In genomic region chr19:5652261-5652660, GRCh38 we compare ENCODE assay signal across 28 cellular contexts.
"Had no signal": no experiment of that assay in that cellular context is flagged by ENCODE, and none has a peak within 500 bp of the region (broad histone marks: within the 10 kb centered on the region; RNA-seq: fewer than 3 reads in every experiment).

No MANE protein-coding gene starts in this region.

- H3K27me3 ChIP-seq: heart left ventricle, pancreas, uterus had no signal

- H3K4me3 Mint-ChIP-seq: activated CD4-positive, alpha-beta memory T cell treated with anti-CD3 and anti-CD28 coated beads for 36 hours; activated CD4-positive, alpha-beta T cell treated with anti-CD3 and anti-CD28 coated beads, Interleukin-2, amount 10 ng/mL, durations not matched to agents 24 days and 14 days; activated naive CD8-positive, alpha-beta T cell treated with anti-CD3 and anti-CD28 coated beads, Interleukin-2, amount 10 ng/mL, durations not matched to agents 7 days and 5 days; activated T-helper 17 cell treated with anti-CD3 and anti-CD28 coated beads, Interleukin-2, amount 50 U/mL, for 72 hours; effector memory CD8-positive, alpha-beta T cell; immature natural killer cell; naive thymus-derived CD4-positive, alpha-beta T cell; stimulated activated naive CD8-positive, alpha-beta T cell treated with anti-CD3 and anti-CD28 coated beads, Interleukin-15, Interleukin-2, amounts not matched to agents 100 ng/mL and 50 ng/mL, for 24 hours; type B pancreatic cell had no signal

- H3K27ac ChIP-seq: heart left ventricle, pancreas, psoas muscle, uterus had no signal

- H3K27me3 Mint-ChIP-seq: activated CD4-positive, alpha-beta memory T cell treated with anti-CD3 and anti-CD28 coated beads for 36 hours; activated CD4-positive, alpha-beta T cell treated with anti-CD3 and anti-CD28 coated beads, Interleukin-2, amount 10 ng/mL, durations not matched to agents 24 days and 14 days; activated naive CD8-positive, alpha-beta T cell treated with anti-CD3 and anti-CD28 coated beads, Interleukin-2, amount 10 ng/mL, durations not matched to agents 7 days and 5 days; activated T-helper 17 cell treated with anti-CD3 and anti-CD28 coated beads, Interleukin-2, amount 50 U/mL, for 72 hours; effector memory CD8-positive, alpha-beta T cell; naive thymus-derived CD4-positive, alpha-beta T cell; stimulated activated naive CD8-positive, alpha-beta T cell treated with anti-CD3 and anti-CD28 coated beads, Interleukin-15, Interleukin-2, amounts not matched to agents 100 ng/mL and 50 ng/mL, for 24 hours; type B pancreatic cell had no signal

- H3K27ac Mint-ChIP-seq: activated CD4-positive, alpha-beta memory T cell treated with anti-CD3 and anti-CD28 coated beads for 36 hours; activated CD4-positive, alpha-beta T cell treated with anti-CD3 and anti-CD28 coated beads, Interleukin-2, amount 10 ng/mL, durations not matched to agents 24 days and 14 days; activated naive CD8-positive, alpha-beta T cell treated with anti-CD3 and anti-CD28 coated beads, Interleukin-2, amount 10 ng/mL, durations not matched to agents 7 days and 5 days; activated T-helper 17 cell treated with anti-CD3 and anti-CD28 coated beads, Interleukin-2, amount 50 U/mL, for 72 hours; immature natural killer cell; naive thymus-derived CD4-positive, alpha-beta T cell; type B pancreatic cell had no signal

- H3K4me1 Mint-ChIP-seq: activated CD4-positive, alpha-beta T cell treated with anti-CD3 and anti-CD28 coated beads, Interleukin-2, amount 10 ng/mL, durations not matched to agents 24 days and 14 days; activated T-helper 17 cell treated with anti-CD3 and anti-CD28 coated beads, Interleukin-2, amount 50 U/mL, for 72 hours had no signal

- H3K9me3 Mint-ChIP-seq: activated CD4-positive, alpha-beta memory T cell treated with anti-CD3 and anti-CD28 coated beads for 36 hours; activated CD4-positive, alpha-beta T cell treated with anti-CD3 and anti-CD28 coated beads, Interleukin-2, amount 10 ng/mL, durations not matched to agents 24 days and 14 days; activated naive CD8-positive, alpha-beta T cell treated with anti-CD3 and anti-CD28 coated beads, Interleukin-2, amount 10 ng/mL, durations not matched to agents 7 days and 5 days; activated T-helper 17 cell treated with anti-CD3 and anti-CD28 coated beads, Interleukin-2, amount 50 U/mL, for 72 hours; effector memory CD8-positive, alpha-beta T cell; immature natural killer cell; naive thymus-derived CD4-positive, alpha-beta T cell; stimulated activated naive CD8-positive, alpha-beta T cell treated with anti-CD3 and anti-CD28 coated beads, Interleukin-15, Interleukin-2, amounts not matched to agents 100 ng/mL and 50 ng/mL, for 24 hours; type B pancreatic cell had no signal

- H3K9me3 ChIP-seq: heart left ventricle, pancreas, psoas muscle, uterus had no signal

- ATAC-seq: activated T-helper 17 cell treated with anti-CD3 and anti-CD28 coated beads, Interleukin-2, amount 50 U/mL, for 72 hours; effector memory CD8-positive, alpha-beta T cell; heart left ventricle; left colon; naive thymus-derived CD4-positive, alpha-beta T cell; pancreas; psoas muscle had no signal

- DNase-seq: activated CD4-positive, alpha-beta memory T cell treated with anti-CD3 and anti-CD28 coated beads for 36 hours; activated CD4-positive, alpha-beta T cell treated with anti-CD3 and anti-CD28 coated beads, Interleukin-2, amount 10 ng/mL, durations not matched to agents 24 days and 14 days; activated CD4-positive, CD25-positive, alpha-beta regulatory T cell treated with anti-CD3 and anti-CD28 coated beads, Interleukin-2, amount 50 U/mL, for 72 hours; activated CD8-positive, alpha-beta memory T cell treated with anti-CD3 and anti-CD28 coated beads, Interleukin-2, amount 50 U/mL, for 4 hours; activated naive CD4-positive, alpha-beta T cell treated with Interleukin-2 at 50 U/mL for 16 hours; activated naive CD8-positive, alpha-beta T cell treated with anti-CD3 and anti-CD28 coated beads, Interleukin-2, amount 10 ng/mL, durations not matched to agents 7 days and 5 days; activated T-cell treated with anti-CD3 and anti-CD28 coated beads, Interleukin-2, amount 50 U/mL, for 1 hour; amygdala; cortex of kidney; effector memory CD8-positive, alpha-beta T cell; foreskin fibroblast; heart left ventricle; hypothalamus; immature natural killer cell; kidney; left colon; midbrain; naive thymus-derived CD4-positive, alpha-beta T cell; nucleus accumbens; psoas muscle; substantia nigra; T-helper 2 cell; uterus had no signal

- H3K4me3 ChIP-seq: heart left ventricle, pancreas, psoas muscle, smooth muscle cell, uterus had no signal

- H3K4me1 ChIP-seq: heart left ventricle, pancreas, psoas muscle, uterus had no signal
